Comparison of ENCODE assay signal across 7 cellular contexts in genomic region chr6:85641916-85642773, GRCh38. TPM values are rescaled to one million over a fixed set of nuclear protein-coding genes. Genes with fewer than 3 reads are reported as not detected.
A peak's percentile ranks its signal among the peaks of the same experiment; 100 is the strongest.
DNase-seq lines count a peak whose midpoint lies in the region; ATAC-seq lines count a peak whose summit lies in the region.

No MANE protein-coding gene starts in this region.

- peak overlapping the region; percentile 100 for H3K23ac ChIP-seq in mesenchymal stem cell (ENCODE audit: low read length in 2 of 2)

- peaks cover 11 to 37% of the 10 kb centered on the region in 2 experiments for H3K36me3 ChIP-seq in mesenchymal stem cell (ENCODE audit: control insufficient read depth in 1 of 2, insufficient read depth in 2 of 2, low read depth in 1 of 2, low read length in 2 of 2)

- H3K9ac ChIP-seq in mesenchymal stem cell (ENCODE audit: low read length), result peak overlapping the region; percentile 96

- H3K4me2 ChIP-seq in mesenchymal stem cell (ENCODE audit: low read length, poor library complexity, severe bottlenecking), result peak overlapping the region; percentile 64

- peak overlapping the region; percentile 98 to 100 for H3K18ac ChIP-seq in mesenchymal stem cell (ENCODE audit: low read depth in 1 of 2, low read length in 2 of 2)

- ATAC-seq in GM18907 (IDR thresholded peaks at IDR 0.05; ENCODE audit: unreplicated experiment) (peak; percentile 9), GM18867 (IDR thresholded peaks at IDR 0.05; ENCODE audit: unreplicated experiment) (no peak)

- peak overlapping the region; percentile 83 for H2BK15ac ChIP-seq in mesenchymal stem cell (ENCODE audit: low read depth, poor library complexity, severe bottlenecking)

- peak overlapping the region; percentile 92 for H2BK5ac ChIP-seq in mesenchymal stem cell (ENCODE audit: low read depth, low read length, poor library complexity, severe bottlenecking)

- WGBS in mesenchymal stem cell, result under 1% methylated on average over 84 of the region's 85 CpGs

- H2AFZ ChIP-seq in mesenchymal stem cell (ENCODE audit: low read depth, low read length), result peak overlapping the region; percentile 63

- no peaks in the 10 kb centered on the region for H3K79me1 ChIP-seq in mesenchymal stem cell (replicated peaks; ENCODE audit: low read length, poor library complexity, severe bottlenecking)

- H3K4me1 ChIP-seq in mesenchymal stem cell (ENCODE audit: control insufficient read depth, insufficient read depth, low read depth, low read length), result peaks cover 4% of the 10 kb centered on the region

- H2AK5ac ChIP-seq in mesenchymal stem cell (ENCODE audit: low read length, severe bottlenecking), result peak overlapping the region; percentile 95

- H2BK120ac ChIP-seq in mesenchymal stem cell (ENCODE audit: low read depth, low read length), result peak overlapping the region; percentile 71

- H3K4me3 ChIP-seq in mesenchymal stem cell (ENCODE audit: insufficient read depth in 1 of 2, low read depth in 1 of 2, low read length in 2 of 2), result peak overlapping the region; percentile 99

- peak overlapping the region in 1 of 2 experiments; percentile 92 for H2BK12ac ChIP-seq in mesenchymal stem cell (ENCODE audit: low read length in 2 of 2)

- peak overlapping the region; percentile 98 for H4K8ac ChIP-seq in mesenchymal stem cell (ENCODE audit: low read length)

- peak overlapping the region in 1 of 2 experiments; percentile 100 for H3K14ac ChIP-seq in mesenchymal stem cell (ENCODE audit: low read length in 2 of 2)

- no peaks in the 10 kb centered on the region for H3K27me3 ChIP-seq in mesenchymal stem cell (ENCODE audit: control insufficient read depth in 1 of 2, insufficient read depth in 1 of 2, low read length in 2 of 2)

- DNase-seq in NCI-H2227 (lab: John Stamatoyannopoulos, UW; ENCODE audit: unreplicated experiment), result peak; percentile 35
- DNase-seq in activated CD8-positive, alpha-beta memory T cell treated with anti-CD3 and anti-CD28 coated beads for 24 hours, result peak; percentile 85
- peak; percentile 48 for DNase-seq in effector CD8-positive, alpha-beta T cell (lab: John Stamatoyannopoulos, UW)
- DNase-seq in mesenchymal stem cell, result peak; percentile 72
- peak; percentile 24 for DNase-seq in stimulated activated CD8-positive, alpha-beta memory T cell treated with anti-CD3 and anti-CD28 coated beads, Interleukin-12 subunit alpha, Interleukin-12 subunit beta, amount 100 ng/mL, for 24 hours (ENCODE audit: extremely low read depth)

- peak overlapping the region; percentile 98 to 100 for H3K4ac ChIP-seq in mesenchymal stem cell (ENCODE audit: low read depth in 1 of 2, low read length in 2 of 2)

- no peaks in the 10 kb centered on the region for H3K9me3 ChIP-seq in mesenchymal stem cell (ENCODE audit: control insufficient read depth, low read length)

- H4K91ac ChIP-seq in mesenchymal stem cell (ENCODE audit: low read length), result peak overlapping the region; percentile 98

- H3K27ac ChIP-seq in mesenchymal stem cell (ENCODE audit: low read length, poor library complexity, severe bottlenecking), result peak overlapping the region; percentile 100

RNA-seq across cellular contexts. Expression of gene SYNCRIP, which starts 0.5 kb away (rescaled TPM):
- 96.5 TPM for polyA plus RNA-seq in mesenchymal stem cell (2013, experiment 1 of 2)
- 101 TPM for polyA plus RNA-seq in mesenchymal stem cell (2013, experiment 2 of 2)

RNA-seq across cellular contexts. Expression of gene SNX14, which starts 48.5 kb away (rescaled TPM):
- 51.7 TPM for polyA plus RNA-seq in mesenchymal stem cell (2013, experiment 1 of 2)
- polyA plus RNA-seq in mesenchymal stem cell (2013, experiment 2 of 2), result 55.6 TPM

Comparison
In these comparisons a context has a peak if more than half of its experiments do, and no peak if none do; other contexts are left out.
1. DNase-seq: peak in every context shown above with its lines; median percentile 85 in activated CD8-positive, alpha-beta memory T cell treated with anti-CD3 and anti-CD28 coated beads for 24 hours; 72 in mesenchymal stem cell; 48 in effector CD8-positive, alpha-beta T cell; 35 in NCI-H2227; 24 in stimulated activated CD8-positive, alpha-beta memory T cell treated with anti-CD3 and anti-CD28 coated beads, Interleukin-12 subunit alpha, Interleukin-12 subunit beta, amount 100 ng/mL, for 24 hours.